ENCODE assay signal across 9 cellular contexts in genomic region chr3:87771338-87772059, GRCh38. TPM values are rescaled to one million over a fixed set of nuclear protein-coding genes. Genes with fewer than 3 reads are reported as not detected.
DNase-seq lines count a peak whose midpoint lies in the region; ATAC-seq and TF ChIP-seq lines count a peak whose summit lies in the region.
"Had no signal": no experiment of that assay in that cellular context is flagged by ENCODE, and none has a peak within 500 bp of the region (broad histone marks: within the 10 kb centered on the region; RNA-seq: fewer than 3 reads in every experiment).

No MANE protein-coding gene starts in this region.

- TF ChIP-seq CTCF in GM10266 (IDR thresholded peaks at IDR 0.05; ENCODE audit: control insufficient read depth, insufficient read depth, low read depth, missing control alignments) = peak; percentile 75
- peak; percentile 87 for TF ChIP-seq CTCF in WERI-Rb-1 (IDR thresholded peaks at IDR 0.05; ENCODE audit: low read depth, low read length)
- TF ChIP-seq CTCF in epithelial cell of esophagus (IDR thresholded peaks at IDR 0.05; ENCODE audit: insufficient read depth, low read depth, low read length, missing control alignments) = peak; percentile 76
- TF ChIP-seq CTCF in nephron (IDR thresholded peaks at IDR 0.05; ENCODE audit: unreplicated experiment in 3 of 3) = peak; percentile 34 to 49 (median 36)
- TF ChIP-seq CTCF in omental fat pad (IDR thresholded peaks at IDR 0.05) = no peak

- ATAC-seq in GM21381 (IDR thresholded peaks at IDR 0.05; ENCODE audit: unreplicated experiment) (peak; percentile 93), HG03520 (IDR thresholded peaks at IDR 0.05; ENCODE audit: unreplicated experiment) (peak; percentile 99), omental fat pad (ENCODE audit: low FRiP score) (no peak)

- H3K9me3 Mint-ChIP-seq in nephron = peaks cover 3% of the 10 kb centered on the region
- H3K9me3 Mint-ChIP-seq: activated naive CD4-positive, alpha-beta T cell treated with anti-CD3 and anti-CD28 coated beads, Interleukin-2, amount 50 U/mL, for 24 hours had no signal

- no peak overlapping the region for H3K4me3 ChIP-seq in WERI-Rb-1 (ENCODE audit: low read depth, low read length)
- H3K4me3 ChIP-seq in epithelial cell of esophagus (ENCODE audit: low read length) = no peak overlapping the region

- no peaks in the 10 kb centered on the region for H3K27me3 Mint-ChIP-seq in nephron (ENCODE audit: low read depth)

- peaks cover 3% of the 10 kb centered on the region for H3K27me3 ChIP-seq in WERI-Rb-1 (ENCODE audit: insufficient read depth, low read depth, severe bottlenecking)

- no peaks in the 10 kb centered on the region for H3K9me3 ChIP-seq in WERI-Rb-1 (ENCODE audit: severe bottlenecking)

- H3K27ac ChIP-seq in WERI-Rb-1 = no peak overlapping the region

- H3K27ac Mint-ChIP-seq in nephron = no peak overlapping the region
- H3K27ac Mint-ChIP-seq: activated naive CD4-positive, alpha-beta T cell treated with anti-CD3 and anti-CD28 coated beads, Interleukin-2, amount 50 U/mL, for 24 hours had no signal

- no peaks in the 10 kb centered on the region for H3K4me1 Mint-ChIP-seq in nephron
- H3K4me1 Mint-ChIP-seq: activated naive CD4-positive, alpha-beta T cell treated with anti-CD3 and anti-CD28 coated beads, Interleukin-2, amount 50 U/mL, for 24 hours had no signal

- no peak for DNase-seq in GM10266 (ENCODE audit: extremely low spot score)
- DNase-seq in WERI-Rb-1 = peak; percentile 28
- DNase-seq in epithelial cell of esophagus (ENCODE audit: low read depth) = peak; percentile 58
- no peak for DNase-seq in omental fat pad (ENCODE audit: low spot score)
- no peak for DNase-seq in midbrain (lab: John Stamatoyannopoulos, UW)

- no peaks in the 10 kb centered on the region for H3K36me3 Mint-ChIP-seq in nephron (ENCODE audit: low read depth)
- H3K36me3 Mint-ChIP-seq: activated naive CD4-positive, alpha-beta T cell treated with anti-CD3 and anti-CD28 coated beads, Interleukin-2, amount 50 U/mL, for 24 hours had no signal

- no peak overlapping the region for H3K4me3 Mint-ChIP-seq in nephron
- H3K4me3 Mint-ChIP-seq: activated naive CD4-positive, alpha-beta T cell treated with anti-CD3 and anti-CD28 coated beads, Interleukin-2, amount 50 U/mL, for 24 hours had no signal

- H3K36me3 ChIP-seq in WERI-Rb-1 = no peaks in the 10 kb centered on the region

RNA-seq across cellular contexts. Expression of gene HTR1F, which starts 21.0 kb away (rescaled TPM):
- total RNA-seq in omental fat pad = 1 to 10 TPM in 2 of 4 donors, under 1 TPM in 2; 0.46 to 1.9 (median 1.1) TPM

Comparison
In these comparisons a context has a peak if more than half of its experiments do, and no peak if none do; other contexts are left out.
1. DNase-seq: peak in WERI-Rb-1 (single experiment) and epithelial cell of esophagus (single experiment); none in GM10266 (single experiment), omental fat pad (single experiment) and midbrain (single experiment).
2. CTCF ChIP-seq: peak in GM10266 (single experiment), WERI-Rb-1 (single experiment), epithelial cell of esophagus (single experiment) and nephron (3 of 3); none in omental fat pad (0 of 3).